Comparison of ENCODE assay signal across 8 cellular contexts in genomic region chr3:57227204-57227929, GRCh38. TPM values are rescaled to one million over a fixed set of nuclear protein-coding genes. Genes with fewer than 3 reads are reported as not detected.
DNase-seq lines count a peak whose midpoint lies in the region; ATAC-seq and TF ChIP-seq lines count a peak whose summit lies in the region.

APPL1 (plus strand) TSS chr3:57227729; CDS start chr3:57227884, 155 bp downstream.

- H3K79me1 ChIP-seq in IMR-90 (ENCODE audit: low read depth in 1 of 2, low read length in 2 of 2): peaks cover 11 to 34% of the 10 kb centered on the region in 2 experiments

- whole genome bisulfite sequencing in IMR-90 (ENCODE audit: extremely low coverage in 2 of 2, insufficient read length in 1 of 2), 2 experiments: 2% methylated on average over 29 of the region's 71 CpGs; no CpG with 5 or more reads in 1 of the 2 experiments

- H3K4me1 ChIP-seq in IMR-90 (ENCODE audit: control insufficient read depth, insufficient read depth, low read length): peaks cover 2% of the 10 kb centered on the region; the same call in 1 of the 2 replicates
- H3K4me1 ChIP-seq in fibroblast of lung (ENCODE audit: control insufficient read depth, extremely low read depth, insufficient read depth, low read length): peaks cover 2% of the 10 kb centered on the region
- peaks cover 9 to 12% of the 10 kb centered on the region in 2 donors for H3K4me1 ChIP-seq in naive thymus-derived CD4-positive, alpha-beta T cell (ENCODE audit: control insufficient read depth in 2 of 2, insufficient read depth in 2 of 2, low read length in 2 of 2)

- no peaks in the 10 kb centered on the region; the same call in 1 of the 2 replicates for H3K36me3 ChIP-seq in IMR-90 (ENCODE audit: control insufficient read depth, insufficient read depth, low read length)
- no peaks in the 10 kb centered on the region for H3K36me3 ChIP-seq in fibroblast of lung (ENCODE audit: control insufficient read depth, insufficient read depth, low read length)
- no peaks in the 10 kb centered on the region for H3K36me3 ChIP-seq in naive thymus-derived CD4-positive, alpha-beta T cell (ENCODE audit: control insufficient read depth in 2 of 3, insufficient read depth in 3 of 3, low read length in 3 of 3)

- H3K36me3 Mint-ChIP-seq in activated T-helper 17 cell treated with anti-CD3 and anti-CD28 coated beads, Interleukin-2, amount 50 U/mL, for 72 hours (ENCODE audit: low read depth): peaks cover 7% of the 10 kb centered on the region
- no peaks in the 10 kb centered on the region for H3K36me3 Mint-ChIP-seq in naive thymus-derived CD4-positive, alpha-beta T cell
- H3K36me3 Mint-ChIP-seq in stimulated activated memory B cell treated with anti-CD40 and anti-IgM and Interleukin-4, amounts not matched to agents 10 μg/mL and 1 μg/mL and 100 μg/mL, for 72 hours: no peaks in the 10 kb centered on the region

- H3K14ac ChIP-seq in IMR-90 (replicated peaks; ENCODE audit: low read depth, low read length): peak within 1 kb of the TSS; percentile 78

- dilution Hi-C loops in IMR-90 (cut with HindIII; ENCODE audit: low sequenced_read_pairs, unreplicated experiment): no loop called here

- CTCF ChIA-PET in IMR-90 (lab: Yijun Ruan, JAX): no interaction called here
- CTCF ChIA-PET in naive thymus-derived CD4-positive, alpha-beta T cell (lab: Charles Lee): no interaction called here

- peak within 1 kb of the TSS; percentile 26 to 28; a peak in 3 of 4 replicates for H4K8ac ChIP-seq in IMR-90 (ENCODE audit: low read depth in 2 of 2, low read length in 2 of 2)

- H3K9me1 ChIP-seq in IMR-90 (ENCODE audit: insufficient read depth, low read length): peaks cover 5% of the 10 kb centered on the region; the same call in 1 of the 2 replicates

- no peak within 1 kb of the TSS for H2AK5ac ChIP-seq in IMR-90 (ENCODE audit: low read depth, low read length)

- H3K9ac ChIP-seq in IMR-90 (ENCODE audit: low read depth, low read length): peak within 1 kb of the TSS; percentile 64
- peak within 1 kb of the TSS; percentile 87 for H3K9ac ChIP-seq in fibroblast of lung (ENCODE audit: insufficient read depth, low read length)

- peak within 1 kb of the TSS; percentile 47; the same call in 1 of the 2 replicates for H3K56ac ChIP-seq in IMR-90 (ENCODE audit: extremely low read depth, insufficient read depth, low read length)

- TF ChIP-seq RAD21 in IMR-90 (IDR thresholded peaks at IDR 0.05; ENCODE audit: low read length): no peak

- no peak within 1 kb of the TSS for H2BK15ac ChIP-seq in IMR-90 (ENCODE audit: low read depth, low read length)

- BruUV-seq in IMR-90 (replicated peaks; lab: Mats Ljungman, UMichigan): no TSS peak

- H3K4ac ChIP-seq in IMR-90 (ENCODE audit: low read depth, low read length): peak within 1 kb of the TSS; percentile 64

- H2BK5ac ChIP-seq in IMR-90 (ENCODE audit: low read depth, low read length, poor library complexity, severe bottlenecking): peak within 1 kb of the TSS; percentile 64

- peak within 1 kb of the TSS; percentile 46; the same call in 1 of the 2 replicates for H3K18ac ChIP-seq in IMR-90 (ENCODE audit: low read depth, low read length)

- H4K91ac ChIP-seq in IMR-90 (ENCODE audit: insufficient read depth, low read depth, low read length): peak within 1 kb of the TSS; percentile 59; the same call in 1 of the 2 replicates

- peak within 1 kb of the TSS; percentile 57 for H4K5ac ChIP-seq in IMR-90 (ENCODE audit: low read depth, low read length)

- H3K9me3 Mint-ChIP-seq in activated T-helper 17 cell treated with anti-CD3 and anti-CD28 coated beads, Interleukin-2, amount 50 U/mL, for 72 hours: no peaks in the 10 kb centered on the region
- no peaks in the 10 kb centered on the region for H3K9me3 Mint-ChIP-seq in naive thymus-derived CD4-positive, alpha-beta T cell
- no peaks in the 10 kb centered on the region for H3K9me3 Mint-ChIP-seq in stimulated activated memory B cell treated with anti-CD40 and anti-IgM and Interleukin-4, amounts not matched to agents 10 μg/mL and 1 μg/mL and 100 μg/mL, for 72 hours

- no peak within 1 kb of the TSS for H2BK20ac ChIP-seq in IMR-90 (ENCODE audit: low read depth, low read length)

- peak within 1 kb of the TSS; percentile 97 for H3K4me2 ChIP-seq in IMR-90 (ENCODE audit: low read depth, low read length)
- peak within 1 kb of the TSS; percentile 95 for H3K4me2 ChIP-seq in fibroblast of lung (ENCODE audit: extremely low read depth, insufficient read depth, low read length)

- peak within 1 kb of the TSS; percentile 86 for H3K4me3 ChIP-seq in IMR-90 (ENCODE audit: insufficient read depth, low read depth, low read length)
- H3K4me3 ChIP-seq in fibroblast of lung (replicated peaks in 1 of 4; ENCODE audit: control extremely low read depth in 1 of 4, insufficient read depth in 1 of 4, low read depth in 3 of 4, low read length in 4 of 4): peak within 1 kb of the TSS; percentile 57 to 92 (median 72)
- H3K4me3 ChIP-seq in naive thymus-derived CD4-positive, alpha-beta T cell (ENCODE audit: low read length): peak within 1 kb of the TSS; percentile 88

- peaks cover 20% of the 10 kb centered on the region for H4K20me1 ChIP-seq in IMR-90 (ENCODE audit: insufficient read depth, low read length)
- H4K20me1 ChIP-seq in fibroblast of lung (ENCODE audit: control insufficient read depth, extremely low read depth, insufficient read depth, low read length): no peaks in the 10 kb centered on the region

- H2AFZ ChIP-seq in IMR-90 (replicated peaks; ENCODE audit: low read length, poor library complexity) (peak within 1 kb of the TSS; percentile 98), fibroblast of lung (ENCODE audit: low read length) (peak within 1 kb of the TSS; percentile 71)

- peak; percentile 23 for DNase-seq in DMS79 (lab: John Stamatoyannopoulos, UW)
- DNase-seq in IMR-90: peak; percentile 85
- peak; percentile 92 for DNase-seq in RPMI7951 (ENCODE audit: low read depth)
- DNase-seq in fibroblast of lung (ENCODE audit: low read depth in 2 of 2): peak; percentile 86 to 88
- DNase-seq in naive thymus-derived CD4-positive, alpha-beta T cell: peak; percentile 76 to 97 (median 82)

- H3K79me2 ChIP-seq in fibroblast of lung (ENCODE audit: control insufficient read depth, insufficient read depth, low read length): peaks cover 31% of the 10 kb centered on the region

- H2BK120ac ChIP-seq in IMR-90 (ENCODE audit: low read depth, low read length): 0 out of 2 replicates have a peak within 1 kb of the TSS, but pooled peaks have one; percentile 21

- peak within 1 kb of the TSS; percentile 71 for H3K23ac ChIP-seq in IMR-90 (ENCODE audit: low read depth, low read length)

- TF ChIP-seq CTCF in IMR-90 (conservative IDR thresholded peaks at IDR 0.05; ENCODE audit: low read depth, low read length) (no peak), fibroblast of lung (conservative IDR thresholded peaks at IDR 0.05 in 1 of 2, IDR thresholded peaks at IDR 0.05 in 1 of 2; ENCODE audit: low read depth in 1 of 2, low read length in 2 of 2) (no peak)

- no peaks in the 10 kb centered on the region for H3K9me3 ChIP-seq in IMR-90 (ENCODE audit: control insufficient read depth, insufficient read depth, low read length)
- no peaks in the 10 kb centered on the region for H3K9me3 ChIP-seq in fibroblast of lung (ENCODE audit: control insufficient read depth, insufficient read depth, low read depth, low read length)
- no peaks in the 10 kb centered on the region for H3K9me3 ChIP-seq in naive thymus-derived CD4-positive, alpha-beta T cell (ENCODE audit: control insufficient read depth in 2 of 3, low read length in 3 of 3)

- TF ChIP-seq POLR2A in IMR-90 (IDR thresholded peaks at IDR 0.05; ENCODE audit: low read depth, low read length): peak; percentile 49; the same call in 1 of the 2 replicates

- intact Hi-C loops in IMR-90 (cut with micrococcal nuclease): loop anchor here (1.0 to 10.0 kb wide), 4 partner anchors 55 to 523 kb away; partner anchors contain the start of gene PDE12
- intact Hi-C loops in naive thymus-derived CD4-positive, alpha-beta T cell (cut with micrococcal nuclease): loop anchor here (1.0 to 10.0 kb wide), 10 partner anchors 57 to 1265 kb away; partner anchors contain the start of genes CCDC66 (in 2 of the 2), SLMAP (in 2 of the 2), TASOR (in 2 of the 2) and ARF4 (in 1 of the 2)

- no peaks in the 10 kb centered on the region for H3K27me3 Mint-ChIP-seq in activated T-helper 17 cell treated with anti-CD3 and anti-CD28 coated beads, Interleukin-2, amount 50 U/mL, for 72 hours
- H3K27me3 Mint-ChIP-seq in naive thymus-derived CD4-positive, alpha-beta T cell: peaks cover 0 to 5% (median 0%) of the 10 kb centered on the region in 5 donors
- H3K27me3 Mint-ChIP-seq in stimulated activated memory B cell treated with anti-CD40 and anti-IgM and Interleukin-4, amounts not matched to agents 10 μg/mL and 1 μg/mL and 100 μg/mL, for 72 hours: no peaks in the 10 kb centered on the region

- H3K27ac ChIP-seq in IMR-90 (ENCODE audit: insufficient read depth, low read length): peak within 1 kb of the TSS; percentile 72
- peak within 1 kb of the TSS; percentile 63 for H3K27ac ChIP-seq in fibroblast of lung (ENCODE audit: insufficient read depth, low read length)
- H3K27ac ChIP-seq in naive thymus-derived CD4-positive, alpha-beta T cell (ENCODE audit: low read depth, low read length): peak within 1 kb of the TSS; percentile 71

- POLR2A ChIA-PET in IMR-90 (lab: Charles Lee; ENCODE audit: unreplicated experiment): no interaction called here
- POLR2A ChIA-PET in naive thymus-derived CD4-positive, alpha-beta T cell (lab: Charles Lee): interaction anchor here (0.6 to 1.4 kb wide), 4 partner anchors 23 to 370 kb away, joined by 3 read pairs; partner anchors contain the start of gene ARF4

- H3K4me3 Mint-ChIP-seq in activated T-helper 17 cell treated with anti-CD3 and anti-CD28 coated beads, Interleukin-2, amount 50 U/mL, for 72 hours: peak within 1 kb of the TSS; percentile 92
- H3K4me3 Mint-ChIP-seq in naive thymus-derived CD4-positive, alpha-beta T cell: peak within 1 kb of the TSS; percentile 89 to 95 (median 93)
- peak within 1 kb of the TSS; percentile 95 for H3K4me3 Mint-ChIP-seq in stimulated activated memory B cell treated with anti-CD40 and anti-IgM and Interleukin-4, amounts not matched to agents 10 μg/mL and 1 μg/mL and 100 μg/mL, for 72 hours

- peaks cover 9% of the 10 kb centered on the region for H3K4me1 Mint-ChIP-seq in activated T-helper 17 cell treated with anti-CD3 and anti-CD28 coated beads, Interleukin-2, amount 50 U/mL, for 72 hours
- peaks cover 17 to 38% (median 29%) of the 10 kb centered on the region in 7 donors for H3K4me1 Mint-ChIP-seq in naive thymus-derived CD4-positive, alpha-beta T cell
- H3K4me1 Mint-ChIP-seq in stimulated activated memory B cell treated with anti-CD40 and anti-IgM and Interleukin-4, amounts not matched to agents 10 μg/mL and 1 μg/mL and 100 μg/mL, for 72 hours: peaks cover 34% of the 10 kb centered on the region

- peak within 1 kb of the TSS; percentile 82 for H3K27ac Mint-ChIP-seq in activated T-helper 17 cell treated with anti-CD3 and anti-CD28 coated beads, Interleukin-2, amount 50 U/mL, for 72 hours
- H3K27ac Mint-ChIP-seq in naive thymus-derived CD4-positive, alpha-beta T cell: peak within 1 kb of the TSS; percentile 72 to 90 (median 86)
- peak within 1 kb of the TSS; percentile 74 for H3K27ac Mint-ChIP-seq in stimulated activated memory B cell treated with anti-CD40 and anti-IgM and Interleukin-4, amounts not matched to agents 10 μg/mL and 1 μg/mL and 100 μg/mL, for 72 hours

- peak within 1 kb of the TSS; percentile 94 for H2AK9ac ChIP-seq in IMR-90 (replicated peaks; ENCODE audit: low read depth, low read length, poor library complexity)

- H3K27me3 ChIP-seq in IMR-90 (ENCODE audit: control insufficient read depth, insufficient read depth, low read length) (no peaks in the 10 kb centered on the region), fibroblast of lung (ENCODE audit: control insufficient read depth, insufficient read depth, low read length) (no peaks in the 10 kb centered on the region)
- no peaks in the 10 kb centered on the region for H3K27me3 ChIP-seq in naive thymus-derived CD4-positive, alpha-beta T cell (ENCODE audit: control insufficient read depth in 2 of 2, insufficient read depth in 2 of 2, low read length in 2 of 2)

- in situ Hi-C loops in IMR-90 (cut with MboI; ENCODE audit: low sequenced_read_pairs): no loop called here

- peak; percentile 88 for ATAC-seq in GM21529 (IDR thresholded peaks at IDR 0.05; ENCODE audit: unreplicated experiment)
- peak; percentile 99 for ATAC-seq in IMR-90 (ENCODE audit: low read depth)
- ATAC-seq in activated T-helper 17 cell treated with anti-CD3 and anti-CD28 coated beads, Interleukin-2, amount 50 U/mL, for 72 hours (replicated peaks): peak; percentile 93
- peak; percentile 96 for ATAC-seq in naive thymus-derived CD4-positive, alpha-beta T cell
- peak; percentile 98 for ATAC-seq in stimulated activated memory B cell treated with anti-CD40 and anti-IgM and Interleukin-4, amounts not matched to agents 10 μg/mL and 1 μg/mL and 100 μg/mL, for 72 hours

RNA-seq across cellular contexts. Expression of gene APPL1, which starts in this region (rescaled TPM):
- total RNA-seq in IMR-90 (2012; rRNA removed) (42.2 and 46.2 TPM in 2 replicates), fibroblast of lung (45.7 and 53.9 TPM in 2 replicates)
- polyA plus RNA-seq in IMR-90 (2012; rRNA removed) (8.3 and 9.6 TPM in 2 replicates), fibroblast of lung (27.4 and 31.0 TPM in 2 replicates)
- 2.1 and 2.7 TPM in 2 replicates for polyA plus RNA-seq in IMR-90 (2012; cell fraction: cytosol; rRNA removed)
- 1.5 and 8.3 TPM in 2 replicates for polyA plus RNA-seq in IMR-90 (2012; cell fraction: nucleus; rRNA removed; ENCODE audit: low replicate concordance)
- 57.7 and 72.8 TPM in 2 replicates for total RNA-seq in RPMI7951 (2014; rRNA removed; shearing (Covaris generic))
- 10 to 100 TPM; 35.5 to 38.0 TPM for total RNA-seq in activated T-helper 17 cell treated with anti-CD3 and anti-CD28 coated beads, Interleukin-2, amount 50 U/mL, for 72 hours
- polyA plus RNA-seq in fibroblast of lung (2012): 16.0 and 17.8 TPM in 2 replicates
- polyA minus RNA-seq in fibroblast of lung (ENCODE audit: low replicate concordance): 22.5 and 35.6 TPM in 2 replicates
- total RNA-seq in naive thymus-derived CD4-positive, alpha-beta T cell: 10 to 100 TPM; 25.4 to 42.1 (median 29.2) TPM
- polyA plus RNA-seq in naive thymus-derived CD4-positive, alpha-beta T cell: 10 to 100 TPM; 37.4 to 58.8 TPM

Comparison
In these comparisons a context has a peak if more than half of its experiments do, and no peak if none do; other contexts are left out.
1. Peak in every context shown above with its lines: DNase-seq, ATAC-seq, H3K4me3 ChIP-seq and H3K27ac ChIP-seq.
2. DNase-seq: peak in every context shown above with its lines; median percentile 92 in RPMI7951; 87 in fibroblast of lung; 85 in IMR-90; 82 in naive thymus-derived CD4-positive, alpha-beta T cell; 23 in DMS79.